ENCODE assay signal across 8 cellular contexts in the genomic region with DNA sequence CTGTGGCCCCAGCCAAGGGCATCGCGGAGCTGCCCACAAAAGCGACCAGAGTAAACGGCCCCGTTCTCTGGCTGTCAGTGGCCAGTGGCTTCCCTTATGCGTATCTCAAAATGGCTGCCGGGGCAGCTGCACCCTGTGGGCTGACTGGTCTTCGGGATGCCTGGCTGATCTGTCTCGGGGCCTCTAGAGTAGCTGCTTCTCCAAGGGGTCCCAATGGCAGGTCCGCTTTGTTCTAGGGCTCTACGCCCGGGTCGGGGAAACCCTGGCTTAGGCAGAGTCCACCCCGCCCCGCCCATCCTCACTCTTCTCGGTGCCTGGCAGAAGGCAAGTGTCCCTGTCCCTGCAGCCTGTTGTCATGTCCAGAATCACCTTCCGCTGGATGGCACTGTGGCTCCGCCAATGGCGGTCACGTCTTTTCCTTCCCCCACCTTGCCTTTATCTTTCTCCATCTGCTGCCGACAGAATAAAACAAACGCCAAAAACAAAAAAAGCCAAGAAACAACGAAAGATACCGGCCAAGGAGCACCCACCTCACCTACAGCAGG. TPM values are rescaled to one million over a fixed set of nuclear protein-coding genes. Genes with fewer than 3 reads are reported as not detected.
A peak's percentile ranks its signal among the peaks of the same experiment; 100 is the strongest.
DNase-seq lines count a peak whose midpoint lies in the region; ATAC-seq, FAIRE-seq and TF ChIP-seq lines count a peak whose summit lies in the region.
"Not testable (repeated sequence)": the region's sequence is repeated elsewhere in the genome, so short reads cannot be mapped to it uniquely, and the experiment has no call there.

No MANE protein-coding gene starts in this region.

- not testable (repeated sequence) for H3K36me3 ChIP-seq in kidney (ENCODE audit: control insufficient read depth in 1 of 2, insufficient read depth in 2 of 2, low read length in 2 of 2); upper lobe of right lung

- not testable (repeated sequence) for H3K9ac ChIP-seq in kidney (ENCODE audit: low read length in 2 of 2)

- TF ChIP-seq CTCF in kidney (IDR thresholded peaks at IDR 0.05; ENCODE audit: borderline replicate concordance, extremely low read depth, insufficient read depth); upper lobe of right lung (IDR thresholded peaks at IDR 0.05): not testable (repeated sequence)

- H3K27ac ChIP-seq in kidney (ENCODE audit: low read depth in 2 of 2, low read length in 2 of 2); upper lobe of right lung: not testable (repeated sequence)

- intact Hi-C loops in kidney (cut with DNase I); upper lobe of right lung (cut with DNase I): not testable (repeated sequence)

- not testable (repeated sequence) for TF ChIP-seq POLR2A in GM18505 (IDR thresholded peaks at IDR 0.05; ENCODE audit: borderline replicate concordance, extremely low read depth, insufficient read depth, insufficient read length)

- H3K4me3 ChIP-seq in kidney (ENCODE audit: low read length in 2 of 2); upper lobe of right lung: not testable (repeated sequence)

- peak; percentile 68 for FAIRE-seq in kidney (lab: Jason Lieb, UNC)

- ATAC-seq in GM18505 (IDR thresholded peaks at IDR 0.05; ENCODE audit: unreplicated experiment): peak; percentile 33
- peak; percentile 47 for ATAC-seq in GM18909 (IDR thresholded peaks at IDR 0.05; ENCODE audit: poor library complexity, unreplicated experiment)
- ATAC-seq in GM21360 (IDR thresholded peaks at IDR 0.05; ENCODE audit: unreplicated experiment): peak; percentile 25
- peak; percentile 40 for ATAC-seq in HG02840 (IDR thresholded peaks at IDR 0.05; ENCODE audit: low FRiP score, unreplicated experiment)
- ATAC-seq in HG03108 (IDR thresholded peaks at IDR 0.05; ENCODE audit: unreplicated experiment): peak; percentile 35
- peak; percentile 73 for ATAC-seq in SK-N-SH treated with all-trans-retinoic acid at 6 μM for 48 hours
- peak; percentile 28 for ATAC-seq in upper lobe of right lung

- not testable (repeated sequence) for H3K4me1 ChIP-seq in kidney (ENCODE audit: control insufficient read depth in 1 of 2, insufficient read depth in 1 of 2, low read depth in 1 of 2, low read length in 2 of 2); upper lobe of right lung

- H3K27me3 ChIP-seq in upper lobe of right lung: not testable (repeated sequence)

- not testable (repeated sequence) for DNase-seq in kidney, upper lobe of right lung

- not testable (repeated sequence) for H3K9me3 ChIP-seq in kidney (ENCODE audit: control insufficient read depth in 1 of 2, low read length in 2 of 2); upper lobe of right lung

RNA-seq across cellular contexts. Expression of a gene that starts 50.0 kb away (rescaled TPM):
- total RNA-seq in kidney (50.8 TPM), upper lobe of right lung (30.7 TPM)
- polyA plus RNA-seq in kidney (ENCODE audit: insufficient read depth, low read depth, low replicate concordance): 88.7 TPM
